ENCODE assay signal across 20 cellular contexts in the genomic region with DNA sequence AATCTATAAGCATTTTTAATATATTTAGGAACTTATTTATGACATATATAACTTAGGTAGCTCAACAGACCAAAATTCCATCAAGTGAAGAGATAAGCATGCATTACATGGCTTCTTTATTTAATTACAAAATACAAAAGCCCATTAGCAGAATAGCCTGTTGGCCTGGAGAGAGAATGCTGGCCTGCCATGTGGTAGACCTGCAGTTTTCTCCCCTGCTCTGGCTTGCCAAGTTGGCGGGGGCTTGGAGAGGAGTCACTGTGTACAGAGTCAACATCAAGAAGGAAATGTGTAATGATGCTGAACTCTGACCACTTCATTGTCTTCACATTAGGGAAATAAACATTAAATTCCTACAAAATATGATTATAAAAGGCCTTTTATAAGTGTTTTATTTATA.
DNase-seq lines count a peak whose midpoint lies in the region; ATAC-seq, FAIRE-seq and TF ChIP-seq lines count a peak whose summit lies in the region.
"Had no signal": no experiment of that assay in that cellular context is flagged by ENCODE, and none has a peak within 500 bp of the region (broad histone marks: within the 10 kb centered on the region; RNA-seq: fewer than 3 reads in every experiment).

No MANE protein-coding gene starts in this region.

- H3K36me3 Mint-ChIP-seq in CD14-positive monocyte (no peaks in the 10 kb centered on the region), natural killer cell (no peaks in the 10 kb centered on the region)

- no peak for ATAC-seq in natural killer cell
- ATAC-seq: activated naive CD8-positive, alpha-beta T cell treated with anti-CD3 and anti-CD28 coated beads, Interleukin-2, amount 50 U/mL, for 24 hours; effector memory CD8-positive, alpha-beta T cell; left lung had no signal

- H3K9me3 Mint-ChIP-seq in CD14-positive monocyte (no peaks in the 10 kb centered on the region), natural killer cell (no peaks in the 10 kb centered on the region)
- H3K9me3 Mint-ChIP-seq: activated naive CD8-positive, alpha-beta T cell treated with anti-CD3 and anti-CD28 coated beads, Interleukin-2, amount 50 U/mL, for 24 hours had no signal

- intact Hi-C loops in kidney (cut with DNase I) (no loop called here), CD14-positive monocyte (cut with micrococcal nuclease) (loop anchor here in 1 of 2 donors (10.0 kb wide), 1 partner anchor 400 kb away; no protein-coding TSS in a partner anchor), natural killer cell (cut with micrococcal nuclease) (no loop called here)

- no peak overlapping the region for H3K9ac ChIP-seq in SK-N-SH
- H3K9ac ChIP-seq in kidney (ENCODE audit: low read length in 2 of 2) = no peak overlapping the region
- H3K9ac ChIP-seq: GM23248 had no signal

- peak; percentile 34 for DNase-seq in COR-L47 (lab: John Stamatoyannopoulos, UW)
- peak; percentile 85 for DNase-seq in NCI-H1092 treated with DMSO at 0.1 percent for 48 hours (lab: John Stamatoyannopoulos, UW)
- peak; percentile 78 for DNase-seq in SK-N-SH
- DNase-seq in kidney = peak; percentile 29
- DNase-seq in CD14-positive monocyte (ENCODE audit: low spot score) = no peak
- no peak for DNase-seq in MV-4-11 (lab: John Stamatoyannopoulos, UW)
- DNase-seq in natural killer cell = no peak
- DNase-seq in HuH-7.5 (ENCODE audit: low spot score) = no peak
- DNase-seq: activated CD4-positive, CD25-positive, alpha-beta regulatory T cell; activated CD8-positive, alpha-beta memory T cell treated with anti-CD3 and anti-CD28 coated beads for 24 hours; activated naive CD8-positive, alpha-beta T cell treated with anti-CD3 and anti-CD28 coated beads, Interleukin-2, amount 50 U/mL, for 24 hours; central memory CD4-positive, alpha-beta T cell; effector memory CD8-positive, alpha-beta T cell; GM23248; left lung; MM.1S; nucleus accumbens; sigmoid colon; T-helper 2 cell had no signal

- no peak for FAIRE-seq in kidney (lab: Jason Lieb, UNC)

- POLR2A ChIA-PET in SK-N-SH (lab: Yijun Ruan, JAX) = no interaction called here

- no peak overlapping the region for H3K4me2 ChIP-seq in SK-N-SH

- H3K4me1 Mint-ChIP-seq in CD14-positive monocyte (no peaks in the 10 kb centered on the region), natural killer cell (peaks cover 0 to 4% of the 10 kb centered on the region in 2 donors)
- H3K4me1 Mint-ChIP-seq: activated naive CD8-positive, alpha-beta T cell treated with anti-CD3 and anti-CD28 coated beads, Interleukin-2, amount 50 U/mL, for 24 hours had no signal

- no peaks in the 10 kb centered on the region for H3K9me2 ChIP-seq in SK-N-SH

- H3K36me3 ChIP-seq in SK-N-SH (replicated peaks in 1 of 2; ENCODE audit: control insufficient read depth in 1 of 2, insufficient read depth in 2 of 2, low read length in 1 of 2) (no peaks in the 10 kb centered on the region), kidney (ENCODE audit: control insufficient read depth in 1 of 2, insufficient read depth in 2 of 2, low read length in 2 of 2) (no peaks in the 10 kb centered on the region)
- H3K36me3 ChIP-seq: left lung, sigmoid colon, vagina had no signal

- H3K27ac ChIP-seq in SK-N-SH (ENCODE audit: low read depth in 2 of 2, low read length in 1 of 2) (peak overlapping the region in 1 of 2 experiments; percentile 98; a peak in 2 of 4 replicates), kidney (ENCODE audit: low read depth in 2 of 2, low read length in 2 of 2) (no peak overlapping the region)
- H3K27ac ChIP-seq: GM23248, left lung, sigmoid colon, vagina had no signal

- H4K20me1 ChIP-seq in SK-N-SH (ENCODE audit: insufficient read depth) = no peaks in the 10 kb centered on the region

- WGBS in SK-N-SH (ENCODE audit: low lambda C conversion rate) = 56% methylated on average over 1 of the region's 1 CpG

- H3K9me3 ChIP-seq in SK-N-SH = no peaks in the 10 kb centered on the region
- no peaks in the 10 kb centered on the region for H3K9me3 ChIP-seq in kidney (ENCODE audit: control insufficient read depth in 1 of 2, low read length in 2 of 2)
- H3K9me3 ChIP-seq: left lung, sigmoid colon, vagina had no signal

- H3K4me1 ChIP-seq in SK-N-SH (ENCODE audit: control insufficient read depth in 1 of 2, insufficient read depth in 2 of 2, low read depth in 1 of 2, low read length in 1 of 2) = peaks cover 0 to 23% of the 10 kb centered on the region in 2 experiments; a peak in 2 of 4 replicates
- no peaks in the 10 kb centered on the region for H3K4me1 ChIP-seq in kidney (ENCODE audit: control insufficient read depth in 1 of 2, insufficient read depth in 1 of 2, low read depth in 1 of 2, low read length in 2 of 2)
- H3K4me1 ChIP-seq: left lung, sigmoid colon, vagina had no signal

- H3K4me3 Mint-ChIP-seq in CD14-positive monocyte (no peak overlapping the region), natural killer cell (no peak overlapping the region)
- H3K4me3 Mint-ChIP-seq: activated naive CD8-positive, alpha-beta T cell treated with anti-CD3 and anti-CD28 coated beads, Interleukin-2, amount 50 U/mL, for 24 hours; effector memory CD8-positive, alpha-beta T cell had no signal

- no peaks in the 10 kb centered on the region for H3K79me2 ChIP-seq in SK-N-SH (ENCODE audit: insufficient read depth)

- H2AFZ ChIP-seq in SK-N-SH (ENCODE audit: low read depth) = peak overlapping the region; percentile 1; the same call in 1 of the 2 replicates
- H2AFZ ChIP-seq: GM23248 had no signal

- TF ChIP-seq EP300 in SK-N-SH (IDR thresholded peaks at IDR 0.05; ENCODE audit: borderline replicate concordance in 1 of 2, low read depth in 1 of 2, low read length in 1 of 2) = peak in 1 of 2 experiments; percentile 91; a peak in 2 of 4 replicates

- H3K27me3 ChIP-seq in SK-N-SH (ENCODE audit: insufficient read depth) = no peaks in the 10 kb centered on the region
- H3K27me3 ChIP-seq: left lung, sigmoid colon, vagina had no signal

- TF ChIP-seq CTCF in SK-N-SH (IDR thresholded peaks at IDR 0.05) = no peak
- no peak for TF ChIP-seq CTCF in kidney (IDR thresholded peaks at IDR 0.05; ENCODE audit: borderline replicate concordance, extremely low read depth, insufficient read depth)
- no peak for TF ChIP-seq CTCF in CD14-positive monocyte (IDR thresholded peaks at IDR 0.05)
- no peak for TF ChIP-seq CTCF in natural killer cell (IDR thresholded peaks at IDR 0.05)

- CTCF ChIA-PET in SK-N-SH (lab: Yijun Ruan, JAX) = interaction anchor here (0.6 to 3.2 kb wide), 6 partner anchors 12 to 425 kb away, joined by 3 to 25 read pairs (median 4); no protein-coding TSS in a partner anchor

- TF ChIP-seq RAD21 in SK-N-SH (IDR thresholded peaks at IDR 0.05; ENCODE audit: low read length) = peak; percentile 51

- H3K4me3 ChIP-seq in SK-N-SH (ENCODE audit: low read depth in 2 of 2, low read length in 1 of 2) = no peak overlapping the region
- no peak overlapping the region for H3K4me3 ChIP-seq in kidney (ENCODE audit: low read length in 2 of 2)
- H3K4me3 ChIP-seq: GM23248, left lung, sigmoid colon, vagina had no signal

- H3K27ac Mint-ChIP-seq in CD14-positive monocyte (no peak overlapping the region), natural killer cell (no peak overlapping the region)
- H3K27ac Mint-ChIP-seq: activated naive CD8-positive, alpha-beta T cell treated with anti-CD3 and anti-CD28 coated beads, Interleukin-2, amount 50 U/mL, for 24 hours; effector memory CD8-positive, alpha-beta T cell had no signal

- H3F3A ChIP-seq in SK-N-SH (replicated peaks; ENCODE audit: insufficient read depth) = no peaks in the 10 kb centered on the region

- H3K27me3 Mint-ChIP-seq in CD14-positive monocyte (ENCODE audit: low read depth in 3 of 3) = peaks cover 0 to 2% (median 2%) of the 10 kb centered on the region in 3 donors
- H3K27me3 Mint-ChIP-seq in natural killer cell (ENCODE audit: low read depth in 2 of 2) = peaks cover 12 to 50% of the 10 kb centered on the region in 2 donors
- H3K27me3 Mint-ChIP-seq: effector memory CD8-positive, alpha-beta T cell had no signal

TF ChIP-seq in SK-N-SH, 30 proteins besides CTCF, POLR2A, EP300 and RAD21 (continues in another document):
- TF ChIP-seq CHD2 (IDR thresholded peaks at IDR 0.05; ENCODE audit: low read length, partially characterized antibody) (peak; percentile 46), EZH2phosphoT487 (IDR thresholded peaks at IDR 0.05; ENCODE audit: borderline replicate concordance, low read depth) (no peak), RCOR1 (IDR thresholded peaks at IDR 0.05; ENCODE audit: low read length) (peak; percentile 94), RXRA (IDR thresholded peaks at IDR 0.05; ENCODE audit: borderline replicate concordance, low read depth) (no peak), GABPA (IDR thresholded peaks at IDR 0.05; ENCODE audit: low read depth) (no peak), TEAD4 (IDR thresholded peaks at IDR 0.05; ENCODE audit: borderline replicate concordance, insufficient read depth) (no peak), MXI1 (IDR thresholded peaks at IDR 0.05; ENCODE audit: low read depth, low read length) (peak; percentile 61; the same call in 1 of the 2 replicates), TAF1 (IDR thresholded peaks at IDR 0.05; ENCODE audit: borderline replicate concordance, low read depth, low read length) (no peak), TCF12 (IDR thresholded peaks at IDR 0.05) (peak; percentile 12; the same call in 1 of the 2 replicates)
- TF ChIP-seq, protein P1, sequence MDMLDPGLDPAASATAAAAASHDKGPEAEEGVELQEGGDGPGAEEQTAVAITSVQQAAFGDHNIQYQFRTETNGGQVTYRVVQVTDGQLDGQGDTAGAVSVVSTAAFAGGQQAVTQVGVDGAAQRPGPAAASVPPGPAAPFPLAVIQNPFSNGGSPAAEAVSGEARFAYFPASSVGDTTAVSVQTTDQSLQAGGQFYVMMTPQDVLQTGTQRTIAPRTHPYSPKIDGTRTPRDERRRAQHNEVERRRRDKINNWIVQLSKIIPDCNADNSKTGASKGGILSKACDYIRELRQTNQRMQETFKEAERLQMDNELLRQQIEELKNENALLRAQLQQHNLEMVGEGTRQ (IDR thresholded peaks at IDR 0.05; ENCODE audit: borderline replicate concordance, low read depth, low read length) = no peak

Comparison
In these comparisons a context has a peak if more than half of its experiments do, and no peak if none do; other contexts are left out.
1. DNase-seq: peak in COR-L47 (single experiment), NCI-H1092 treated with DMSO at 0.1 percent for 48 hours (single experiment), SK-N-SH (single experiment) and kidney (single experiment); none in CD14-positive monocyte (single experiment), MV-4-11 (single experiment), natural killer cell (single experiment) and HuH-7.5 (single experiment).